15 cellular contexts compared by ENCODE assay signal in the genomic region with DNA sequence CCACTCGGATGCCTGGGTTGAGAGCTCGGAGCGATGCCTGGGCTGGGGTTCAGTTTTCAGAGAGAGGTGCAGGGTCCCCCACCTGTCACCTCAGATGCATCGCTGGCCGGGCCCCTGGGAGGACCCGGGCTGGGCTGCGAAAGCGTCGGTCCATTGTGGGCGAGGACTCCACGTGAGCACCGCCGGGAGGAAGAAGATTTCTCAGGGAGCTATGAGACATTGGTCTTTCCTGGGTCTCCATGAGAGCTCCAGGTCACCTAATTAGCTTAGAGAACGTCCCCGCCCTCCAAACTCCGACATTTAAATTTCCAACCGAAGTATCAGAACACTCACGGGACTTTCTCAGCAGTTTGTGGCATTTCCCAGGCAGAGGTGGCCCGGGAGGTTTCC. TPM values are rescaled to one million over a fixed set of nuclear protein-coding genes. Genes with fewer than 3 reads are reported as not detected.
A peak's percentile ranks its signal among the peaks of the same experiment; 100 is the strongest.
DNase-seq lines count a peak whose midpoint lies in the region; ATAC-seq and TF ChIP-seq lines count a peak whose summit lies in the region.
"Had no signal": no experiment of that assay in that cellular context is flagged by ENCODE, and none has a peak within 500 bp of the region (broad histone marks: within the 10 kb centered on the region; RNA-seq: fewer than 3 reads in every experiment).

No MANE protein-coding gene starts in this region.

- H3K9me3 ChIP-seq in endocrine pancreas (ENCODE audit: control insufficient read depth, low read length), result no peaks in the 10 kb centered on the region
- H3K9me3 ChIP-seq: spleen had no signal

- peak; percentile 33 for DNase-seq in G401 (ENCODE audit: low spot score)
- DNase-seq in OCI-M2 (lab: John Stamatoyannopoulos, UW; ENCODE audit: unreplicated experiment), result no peak
- DNase-seq in activated CD4-positive, alpha-beta T cell treated with anti-CD3 and anti-CD28 coated beads for 48 hours, result no peak
- DNase-seq: activated CD4-positive, CD25-positive, alpha-beta regulatory T cell; KG1; NCI-H2171; spleen had no signal

- H3K27ac ChIP-seq in ACC112 (ENCODE audit: low read depth, low read length), result no peak overlapping the region
- H3K27ac ChIP-seq: epithelial cell of prostate had no signal

- H3K79me2 ChIP-seq in ACC112 (ENCODE audit: control insufficient read depth, insufficient read depth, low read length, unreplicated experiment), result peaks cover 9% of the 10 kb centered on the region

- H3K4me1 ChIP-seq in ACC112 (ENCODE audit: control insufficient read depth, insufficient read depth, low read length, unreplicated experiment), result peaks cover 7% of the 10 kb centered on the region
- no peaks in the 10 kb centered on the region for H3K4me1 ChIP-seq in endocrine pancreas (ENCODE audit: control insufficient read depth, insufficient read depth, low read length)

- H2AFZ ChIP-seq in ACC112 (ENCODE audit: low read length, unreplicated experiment), result no peak overlapping the region

- H3K27me3 ChIP-seq in ACC112 (ENCODE audit: insufficient read depth, low read length) (no peaks in the 10 kb centered on the region), endocrine pancreas (ENCODE audit: control insufficient read depth, insufficient read depth, low read length) (no peaks in the 10 kb centered on the region)

- in situ Hi-C loops in G401 (cut with HindIII; ENCODE audit: low sequenced_read_pairs), result no loop called here

- no peak for ATAC-seq in GM18517 (IDR thresholded peaks at IDR 0.05; ENCODE audit: unreplicated experiment)
- no peak for ATAC-seq in GM19351 (IDR thresholded peaks at IDR 0.05; ENCODE audit: unreplicated experiment)
- ATAC-seq: GM12878 had no signal

- H3K9me3 Mint-ChIP-seq in nephron, result no peaks in the 10 kb centered on the region

- H3K4me3 Mint-ChIP-seq in nephron, result peak overlapping the region; percentile 79 to 84 (median 83)

- H3K36me3 ChIP-seq in ACC112 (ENCODE audit: insufficient read depth, low read length) (no peaks in the 10 kb centered on the region; the same call in 1 of the 2 replicates), endocrine pancreas (ENCODE audit: control insufficient read depth, insufficient read depth, low read length) (no peaks in the 10 kb centered on the region)
- H3K36me3 ChIP-seq: spleen had no signal

- H3K36me3 Mint-ChIP-seq in nephron (ENCODE audit: low read depth), result no peaks in the 10 kb centered on the region

- H3K27ac Mint-ChIP-seq in nephron, result no peak overlapping the region

- no peak for TF ChIP-seq CTCF in nephron (IDR thresholded peaks at IDR 0.05; ENCODE audit: unreplicated experiment in 3 of 3)

- peak overlapping the region; percentile 47 for H3K9ac ChIP-seq in endocrine pancreas (ENCODE audit: control insufficient read depth, insufficient read depth, low read length)

- H3K4me1 Mint-ChIP-seq in nephron, result peaks cover 5% of the 10 kb centered on the region

- H3K4me3 ChIP-seq in ACC112 (ENCODE audit: low read depth, low read length) (peak overlapping the region; percentile 58), endocrine pancreas (ENCODE audit: control insufficient read depth, insufficient read depth, low read length) (no peak overlapping the region)
- H3K4me3 ChIP-seq: GM12878, lung had no signal

- H3K27me3 Mint-ChIP-seq in nephron (ENCODE audit: low read depth), result peaks cover 50% of the 10 kb centered on the region

RNA-seq across cellular contexts. Expression of a gene that starts 2.2 kb away (rescaled TPM):
- not detected in 2 replicates for total RNA-seq in G401 (2014; rRNA removed; shearing (Covaris generic))
